8 cellular contexts compared by ENCODE assay signal in the genomic region with DNA sequence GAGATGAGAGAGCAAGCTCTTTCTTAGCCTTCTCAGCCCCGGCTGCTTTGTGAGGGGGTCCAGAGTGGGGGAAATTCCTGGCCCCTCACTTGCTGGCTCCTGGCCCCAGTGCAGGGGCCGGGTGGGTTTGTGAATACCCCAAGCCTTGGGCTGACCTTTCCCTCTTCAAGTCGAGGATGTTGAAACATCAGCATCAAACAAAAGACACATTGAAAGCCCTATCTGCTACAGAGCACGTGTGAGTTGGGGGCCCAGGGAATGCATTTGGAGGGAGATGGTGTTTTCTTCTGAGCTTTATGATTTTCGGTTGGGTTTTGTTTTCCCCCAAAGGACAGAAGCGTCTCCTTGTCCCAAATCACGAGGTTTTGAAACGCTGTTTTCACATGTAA. TPM values are rescaled to one million over a fixed set of nuclear protein-coding genes. Genes with fewer than 3 reads are reported as not detected.
A peak's percentile ranks its signal among the peaks of the same experiment; 100 is the strongest.
DNase-seq lines count a peak whose midpoint lies in the region; ATAC-seq and TF ChIP-seq lines count a peak whose summit lies in the region.

No MANE protein-coding gene starts in this region.

- H3K36me3 ChIP-seq in heart left ventricle (no peaks in the 10 kb centered on the region), mucosa of rectum (ENCODE audit: control insufficient read depth in 2 of 2, insufficient read depth in 2 of 2, low read length in 2 of 2) (no peaks in the 10 kb centered on the region), vagina (no peaks in the 10 kb centered on the region)

- DNase-seq in heart left ventricle (no peak), left ventricle myocardium superior (no peak), choroid plexus epithelial cell (ENCODE audit: low read depth) (no peak), vagina (ENCODE audit: extremely low spot score in 2 of 2) (no peak), KG1 (lab: John Stamatoyannopoulos, UW) (no peak), OCI-M2 (lab: John Stamatoyannopoulos, UW; ENCODE audit: unreplicated experiment) (no peak), SHP77 treated with DMSO at 0.1 percent for 48 hours (lab: John Stamatoyannopoulos, UW) (no peak)

- WGBS in heart left ventricle, 4 donors, result 17 to 20% (median 19%) methylated on average over 8 of the region's 8 CpGs

- ATAC-seq in heart left ventricle, result no peak
- no peak for ATAC-seq in left ventricle myocardium superior

- H3K27ac ChIP-seq in heart left ventricle (peak overlapping the region; percentile 95 to 100 (median 98)), mucosa of rectum (ENCODE audit: low read depth in 2 of 2, low read length in 2 of 2) (peak overlapping the region; percentile 97 to 98), vagina (peak overlapping the region; percentile 97)

- no peak for TF ChIP-seq POLR2A in heart left ventricle (IDR thresholded peaks at IDR 0.05)
- no peak for TF ChIP-seq POLR2A in vagina (IDR thresholded peaks at IDR 0.05)

- peak overlapping the region; percentile 87 to 90 for H3K9ac ChIP-seq in mucosa of rectum (ENCODE audit: low read depth in 1 of 2, low read length in 2 of 2)

- TF ChIP-seq CTCF in heart left ventricle (IDR thresholded peaks at IDR 0.05) (no peak), choroid plexus epithelial cell (conservative IDR thresholded peaks at IDR 0.05; ENCODE audit: low read depth, low read length) (no peak), vagina (IDR thresholded peaks at IDR 0.05) (no peak)

- H3K27me3 ChIP-seq in heart left ventricle, result no peaks in the 10 kb centered on the region
- H3K27me3 ChIP-seq in mucosa of rectum (ENCODE audit: control insufficient read depth in 2 of 2, insufficient read depth in 2 of 2, low read length in 2 of 2), result no peaks in the 10 kb centered on the region
- no peaks in the 10 kb centered on the region for H3K27me3 ChIP-seq in vagina

- H3K9me3 ChIP-seq in heart left ventricle (no peaks in the 10 kb centered on the region), mucosa of rectum (ENCODE audit: control insufficient read depth in 2 of 2, low read length in 2 of 2) (no peaks in the 10 kb centered on the region), vagina (no peaks in the 10 kb centered on the region)

- intact Hi-C loops in heart left ventricle (cut with DNase I), result loop anchor here in 9 of 10 donors (2.0 to 10.0 kb wide), 13 partner anchors 36 to 1039 kb away; a partner anchor contains a TSS
- intact Hi-C loops in left ventricle myocardium superior (cut with micrococcal nuclease), result loop anchor here (10.0 kb wide), 2 partner anchors 73 to 113 kb away; no protein-coding TSS in a partner anchor
- intact Hi-C loops in vagina (cut with DNase I), result loop anchor here (5.0 kb wide), 1 partner anchor 71 kb away; no protein-coding TSS in a partner anchor

- H3K4me1 ChIP-seq in heart left ventricle (peaks cover 16 to 72% (median 64%) of the 10 kb centered on the region in 12 donors), mucosa of rectum (ENCODE audit: control insufficient read depth in 2 of 2, insufficient read depth in 2 of 2, low read length in 2 of 2) (peaks cover 59 to 60% of the 10 kb centered on the region in 2 donors), vagina (peaks cover 58% of the 10 kb centered on the region)

- H3K4me3 ChIP-seq in heart left ventricle (peak overlapping the region; percentile 76 to 99 (median 92)), choroid plexus epithelial cell (ENCODE audit: low read depth, low read length) (peak overlapping the region; percentile 91), mucosa of rectum (ENCODE audit: low read length in 2 of 2) (peak overlapping the region; percentile 78 to 85), vagina (peak overlapping the region; percentile 72 to 96)

RNA-seq across cellular contexts. Expression of a gene that starts 2.8 kb away (rescaled TPM):
- total RNA-seq in heart left ventricle, result 10 to 100 TPM; 39.8 to 75.4 (median 50.5) TPM
- 10 to 100 TPM; 19.7 to 45.7 TPM for polyA plus RNA-seq in heart left ventricle
- 49.5 TPM for total RNA-seq in left ventricle myocardium superior
- 61.4 TPM for total RNA-seq in vagina
